In the genomic region with DNA sequence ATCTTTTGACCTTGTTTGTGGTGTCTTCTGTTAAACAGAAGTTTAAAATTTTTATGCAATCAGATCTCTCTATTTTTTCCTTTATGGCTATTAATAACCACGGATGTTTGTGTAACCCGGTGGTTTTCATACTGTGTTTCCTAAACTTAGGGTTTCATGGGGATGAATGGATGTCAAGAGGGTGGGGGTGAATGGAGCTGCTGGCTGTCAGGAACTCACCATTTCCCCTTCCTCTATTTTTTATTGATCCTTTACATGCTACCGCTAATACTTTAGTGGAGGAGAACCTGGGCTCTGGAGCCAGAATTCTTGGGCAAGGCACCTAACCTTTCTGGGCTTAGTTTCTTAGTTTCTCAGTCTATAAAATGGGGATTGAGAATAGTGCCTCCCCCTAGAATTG, we compare ENCODE assay signal across 1 cellular context.
TF ChIP-seq lines count a peak whose summit lies in the region.

No MANE protein-coding gene starts in this region.

TF ChIP-seq in HepG2, 621 proteins besides CTCF, POLR2A, EP300 and RAD21 (continued from another document):
- TF ChIP-seq REPIN1 (CRISPR knock-in tag; IDR thresholded peaks at IDR 0.05; ENCODE audit: borderline replicate concordance, low read depth) = no peak
- TF ChIP-seq, protein P1, sequence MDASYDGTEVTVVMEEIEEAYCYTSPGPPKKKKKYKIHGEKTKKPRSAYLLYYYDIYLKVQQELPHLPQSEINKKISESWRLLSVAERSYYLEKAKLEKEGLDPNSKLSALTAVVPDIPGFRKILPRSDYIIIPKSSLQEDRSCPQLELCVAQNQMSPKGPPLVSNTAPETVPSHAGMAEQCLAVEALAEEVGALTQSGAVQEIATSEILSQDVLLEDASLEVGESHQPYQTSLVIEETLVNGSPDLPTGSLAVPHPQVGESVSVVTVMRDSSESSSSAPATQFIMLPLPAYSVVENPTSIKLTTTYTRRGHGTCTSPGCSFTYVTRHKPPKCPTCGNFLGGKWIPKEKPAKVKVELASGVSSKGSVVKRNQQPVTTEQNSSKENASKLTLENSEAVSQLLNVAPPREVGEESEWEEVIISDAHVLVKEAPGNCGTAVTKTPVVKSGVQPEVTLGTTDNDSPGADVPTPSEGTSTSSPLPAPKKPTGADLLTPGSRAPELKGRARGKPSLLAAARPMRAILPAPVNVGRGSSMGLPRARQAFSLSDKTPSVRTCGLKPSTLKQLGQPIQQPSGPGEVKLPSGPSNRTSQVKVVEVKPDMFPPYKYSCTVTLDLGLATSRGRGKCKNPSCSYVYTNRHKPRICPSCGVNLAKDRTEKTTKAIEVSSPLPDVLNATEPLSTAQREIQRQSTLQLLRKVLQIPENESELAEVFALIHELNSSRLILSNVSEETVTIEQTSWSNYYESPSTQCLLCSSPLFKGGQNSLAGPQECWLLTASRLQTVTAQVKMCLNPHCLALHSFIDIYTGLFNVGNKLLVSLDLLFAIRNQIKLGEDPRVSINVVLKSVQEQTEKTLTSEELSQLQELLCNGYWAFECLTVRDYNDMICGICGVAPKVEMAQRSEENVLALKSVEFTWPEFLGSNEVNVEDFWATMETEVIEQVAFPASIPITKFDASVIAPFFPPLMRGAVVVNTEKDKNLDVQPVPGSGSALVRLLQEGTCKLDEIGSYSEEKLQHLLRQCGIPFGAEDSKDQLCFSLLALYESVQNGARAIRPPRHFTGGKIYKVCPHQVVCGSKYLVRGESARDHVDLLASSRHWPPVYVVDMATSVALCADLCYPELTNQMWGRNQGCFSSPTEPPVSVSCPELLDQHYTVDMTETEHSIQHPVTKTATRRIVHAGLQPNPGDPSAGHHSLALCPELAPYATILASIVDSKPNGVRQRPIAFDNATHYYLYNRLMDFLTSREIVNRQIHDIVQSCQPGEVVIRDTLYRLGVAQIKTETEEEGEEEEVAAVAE (CRISPR knock-in tag; IDR thresholded peaks at IDR 0.05; ENCODE audit: borderline replicate concordance) = no peak
- no peak for TF ChIP-seq RARA (CRISPR knock-in tag; IDR thresholded peaks at IDR 0.05)
- no peak for TF ChIP-seq ZNF160 (CRISPR knock-in tag; IDR thresholded peaks at IDR 0.05)
- TF ChIP-seq HMG20A (CRISPR knock-in tag; IDR thresholded peaks at IDR 0.05; ENCODE audit: borderline replicate concordance) = no peak
- TF ChIP-seq, protein P2, sequence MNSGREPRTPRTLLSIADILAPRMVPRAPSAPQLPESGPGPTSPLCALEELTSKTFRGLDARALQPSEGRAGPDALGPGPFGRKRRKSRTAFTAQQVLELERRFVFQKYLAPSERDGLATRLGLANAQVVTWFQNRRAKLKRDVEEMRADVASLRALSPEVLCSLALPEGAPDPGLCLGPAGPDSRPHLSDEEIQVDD (CRISPR knock-in tag; IDR thresholded peaks at IDR 0.05; ENCODE audit: borderline replicate concordance) = no peak
- TF ChIP-seq ZNF207 (IDR thresholded peaks at IDR 0.05; ENCODE audit: borderline replicate concordance) = no peak
- no peak for TF ChIP-seq ZNF337 (CRISPR knock-in tag; IDR thresholded peaks at IDR 0.05; ENCODE audit: borderline replicate concordance, low read depth)
- no peak for TF ChIP-seq ZNF691 (CRISPR knock-in tag; IDR thresholded peaks at IDR 0.05; ENCODE audit: borderline replicate concordance, low read depth)
- no peak for TF ChIP-seq ZNF24 (IDR thresholded peaks at IDR 0.05)
TF ChIP-seq in HepG2: peak in this region for 0.
